ENCODE assay signal across 8 cellular contexts in genomic region chr18:51278045-51278649, GRCh38.
A peak's percentile ranks its signal among the peaks of the same experiment; 100 is the strongest.
DNase-seq lines count a peak whose midpoint lies in the region; ATAC-seq, FAIRE-seq and TF ChIP-seq lines count a peak whose summit lies in the region.

No MANE protein-coding gene starts in this region.

- ATAC-seq in CD8-positive, alpha-beta T cell: no peak
- ATAC-seq in PC-3 (no peak), HepG2 (peak; percentile 77), thoracic aorta (ENCODE audit: insufficient number of reproducible peaks, low FRiP score, low read depth) (no peak)

- H3K4me1 Mint-ChIP-seq in CD8-positive, alpha-beta T cell (ENCODE audit: low read depth): no peaks in the 10 kb centered on the region
- no peaks in the 10 kb centered on the region for H3K4me1 Mint-ChIP-seq in HFFc6 (ENCODE audit: low read depth)

- H3K36me3 Mint-ChIP-seq in CD8-positive, alpha-beta T cell: no peaks in the 10 kb centered on the region
- no peaks in the 10 kb centered on the region for H3K36me3 Mint-ChIP-seq in HFFc6 (ENCODE audit: low read depth)

- BruUV-seq in PC-3 (replicated peaks; lab: Mats Ljungman, UMichigan) (no TSS peak), HepG2 (replicated peaks; lab: Mats Ljungman, UMichigan) (no TSS peak)

- in situ Hi-C loops in HepG2 (cut with HindIII; ENCODE audit: extremely low pct_ligation_motif_present, low pct_unique_long_range_greater_than_20kb): loop anchor here (10.0 kb wide), 1 partner anchor 107 kb away; no protein-coding TSS in a partner anchor

- H3K36me3 ChIP-seq in CD8-positive, alpha-beta T cell (ENCODE audit: insufficient read depth, low read length): no peaks in the 10 kb centered on the region
- H3K36me3 ChIP-seq in PC-3 (ENCODE audit: low read depth, low read length) (no peaks in the 10 kb centered on the region), ascending aorta (no peaks in the 10 kb centered on the region), HepG2 (replicated peaks in 1 of 2; ENCODE audit: control insufficient read depth in 1 of 2, insufficient read depth in 2 of 2, low read length in 2 of 2) (no peaks in the 10 kb centered on the region), thoracic aorta (no peaks in the 10 kb centered on the region), sigmoid colon (no peaks in the 10 kb centered on the region)

- TF ChIP-seq EP300 in HepG2 (IDR thresholded peaks at IDR 0.05; ENCODE audit: low read depth in 2 of 2, low read length in 2 of 2) (no peak), HepG2 (CRISPR knock-in tag; IDR thresholded peaks at IDR 0.05; ENCODE audit: borderline replicate concordance) (no peak), sigmoid colon (IDR thresholded peaks at IDR 0.05) (no peak)

- H3K79me2 ChIP-seq in PC-3 (ENCODE audit: low read length) (no peaks in the 10 kb centered on the region), HepG2 (ENCODE audit: insufficient read depth, low read length) (no peaks in the 10 kb centered on the region)

- DNase-seq in CD8-positive, alpha-beta T cell: peak in 1 of 7 experiments; percentile 7
- DNase-seq in HFFc6 (no peak), PC-3 (peak; percentile 44), ascending aorta (ENCODE audit: low spot score in 2 of 2) (no peak), HepG2 (ENCODE audit: low spot score) (peak; percentile 47), thoracic aorta (ENCODE audit: low spot score) (no peak), lower leg skin (ENCODE audit: low spot score in 2 of 2) (no peak), sigmoid colon (no peak)

- no peaks in the 10 kb centered on the region for H3K27me3 Mint-ChIP-seq in CD8-positive, alpha-beta T cell (ENCODE audit: low read depth)
- H3K27me3 Mint-ChIP-seq in HFFc6 (ENCODE audit: insufficient read depth): no peaks in the 10 kb centered on the region

- H3K9me3 Mint-ChIP-seq in CD8-positive, alpha-beta T cell: no peaks in the 10 kb centered on the region
- peaks cover 16% of the 10 kb centered on the region; the same call in 1 of the 2 replicates for H3K9me3 Mint-ChIP-seq in HFFc6

- H4K20me1 ChIP-seq in PC-3 (ENCODE audit: low read length) (no peaks in the 10 kb centered on the region), HepG2 (ENCODE audit: insufficient read depth, low read length) (no peaks in the 10 kb centered on the region)

- no peaks in the 10 kb centered on the region for H3F3A ChIP-seq in PC-3 (ENCODE audit: low read length, unreplicated experiment)

- TF ChIP-seq RAD21 in HepG2 (CRISPR knock-in tag; IDR thresholded peaks at IDR 0.05): peak; percentile 57

- no peaks in the 10 kb centered on the region for H3K9me2 ChIP-seq in PC-3 (replicated peaks; ENCODE audit: low read length)

- H3K27ac ChIP-seq in CD8-positive, alpha-beta T cell (ENCODE audit: low read depth, low read length): no peak overlapping the region
- H3K27ac ChIP-seq in PC-3 (ENCODE audit: low read length) (no peak overlapping the region), ascending aorta (no peak overlapping the region), HepG2 (ENCODE audit: extremely low read length, insufficient read depth, low read length) (no peak overlapping the region), thoracic aorta (no peak overlapping the region), sigmoid colon (no peak overlapping the region)

- TF ChIP-seq POLR2A in HepG2 (IDR thresholded peaks at IDR 0.05; ENCODE audit: insufficient read depth in 1 of 2, low read depth in 2 of 2, low read length in 2 of 2): no peak
- TF ChIP-seq POLR2A in lower leg skin (IDR thresholded peaks at IDR 0.05): no peak
- no peak for TF ChIP-seq POLR2A in sigmoid colon (IDR thresholded peaks at IDR 0.05)

- no peak overlapping the region for H3K4me3 ChIP-seq in CD8-positive, alpha-beta T cell (ENCODE audit: low read depth, low read length)
- H3K4me3 ChIP-seq in PC-3 (ENCODE audit: low read length): no peak overlapping the region
- no peak overlapping the region for H3K4me3 ChIP-seq in ascending aorta
- H3K4me3 ChIP-seq in HepG2 (replicated peaks in 1 of 3; ENCODE audit: insufficient read depth in 1 of 3, low read depth in 2 of 3, low read length in 3 of 3): no peak overlapping the region
- H3K4me3 ChIP-seq in thoracic aorta: no peak overlapping the region
- H3K4me3 ChIP-seq in lower leg skin (ENCODE audit: low read depth, poor library complexity, severe bottlenecking): no peak overlapping the region
- no peak overlapping the region for H3K4me3 ChIP-seq in sigmoid colon

- POLR2A ChIA-PET in CD8-positive, alpha-beta T cell (lab: Charles Lee): interaction anchor here (1.0 kb wide), 1 partner anchor 11 kb away, joined by 4 read pairs; no protein-coding TSS in a partner anchor
- POLR2A ChIA-PET in PC-3 (lab: Charles Lee; ENCODE audit: unreplicated experiment): no interaction called here
- POLR2A ChIA-PET in HepG2 (lab: Yijun Ruan, JAX): no interaction called here

- no peaks in the 10 kb centered on the region for H3K9me3 ChIP-seq in CD8-positive, alpha-beta T cell (ENCODE audit: low read length)
- no peaks in the 10 kb centered on the region for H3K9me3 ChIP-seq in PC-3 (ENCODE audit: low read length)
- H3K9me3 ChIP-seq in ascending aorta: no peaks in the 10 kb centered on the region
- H3K9me3 ChIP-seq in HepG2 (ENCODE audit: low read length): no peaks in the 10 kb centered on the region
- no peaks in the 10 kb centered on the region for H3K9me3 ChIP-seq in thoracic aorta
- H3K9me3 ChIP-seq in sigmoid colon: no peaks in the 10 kb centered on the region

- WGBS in HepG2 (ENCODE audit: low lambda C conversion rate): 43% methylated on average over 4 of the region's 4 CpGs
- WGBS in lower leg skin, 2 donors: 77 to 78% methylated on average over 4 of the region's 4 CpGs
- WGBS in sigmoid colon, 2 donors: 74 to 80% methylated on average over 4 of the region's 4 CpGs

- no peaks in the 10 kb centered on the region for H3K27me3 ChIP-seq in CD8-positive, alpha-beta T cell (ENCODE audit: insufficient read depth, low read length)
- H3K27me3 ChIP-seq in PC-3 (ENCODE audit: low read length) (no peaks in the 10 kb centered on the region), ascending aorta (no peaks in the 10 kb centered on the region), HepG2 (ENCODE audit: control insufficient read depth in 1 of 2, insufficient read depth in 2 of 2, low read length in 2 of 2) (no peaks in the 10 kb centered on the region), thoracic aorta (replicated peaks; ENCODE audit: insufficient read depth) (no peaks in the 10 kb centered on the region), sigmoid colon (no peaks in the 10 kb centered on the region)

- no peaks in the 10 kb centered on the region for H3K4me1 ChIP-seq in CD8-positive, alpha-beta T cell (ENCODE audit: insufficient read depth, low read length)
- no peaks in the 10 kb centered on the region for H3K4me1 ChIP-seq in PC-3 (ENCODE audit: insufficient read depth, low read length)
- no peaks in the 10 kb centered on the region for H3K4me1 ChIP-seq in ascending aorta
- peaks cover 61% of the 10 kb centered on the region for H3K4me1 ChIP-seq in HepG2 (ENCODE audit: insufficient read depth, low read length)
- H3K4me1 ChIP-seq in thoracic aorta (ENCODE audit: control insufficient read depth in 1 of 2, low read depth in 2 of 2): no peaks in the 10 kb centered on the region
- peaks cover 0 to 5% (median 0%) of the 10 kb centered on the region in 4 donors for H3K4me1 ChIP-seq in sigmoid colon

- H3K9ac ChIP-seq in PC-3 (ENCODE audit: low read length) (no peak overlapping the region), HepG2 (ENCODE audit: insufficient read depth, low read depth, low read length) (no peak overlapping the region)

- H2AFZ ChIP-seq in PC-3 (ENCODE audit: low read length): no peak overlapping the region
- H2AFZ ChIP-seq in HepG2 (ENCODE audit: low read length): no peak overlapping the region

- intact Hi-C loops in CD8-positive, alpha-beta T cell (cut with DNase I, micrococcal nuclease): loop anchor here in 1 of 2 experiments (10.0 kb wide), 1 partner anchor 1447 kb away; no protein-coding TSS in a partner anchor
- intact Hi-C loops in PC-3 (cut with micrococcal nuclease): no loop called here
- intact Hi-C loops in ascending aorta (cut with DNase I): no loop called here
- intact Hi-C loops in HepG2 (cut with micrococcal nuclease; ENCODE audit: unreplicated experiment): loop anchor here (2.0 kb wide), 2 partner anchors 83 to 107 kb away; no protein-coding TSS in a partner anchor
- intact Hi-C loops in lower leg skin (cut with DNase I; ENCODE audit: low total_unique reads): no loop called here
- intact Hi-C loops in sigmoid colon (cut with DNase I): no loop called here

- TF ChIP-seq CTCF in CD8-positive, alpha-beta T cell (IDR thresholded peaks at IDR 0.05): peak; percentile 25
- TF ChIP-seq CTCF in HFFc6 (IDR thresholded peaks at IDR 0.05): peak; percentile 51
- TF ChIP-seq CTCF in PC-3 (conservative IDR thresholded peaks at IDR 0.05; ENCODE audit: low read depth, low read length): peak; percentile 52
- TF ChIP-seq CTCF in ascending aorta (IDR thresholded peaks at IDR 0.05): peak in 2 of 3 experiments; percentile 10 to 20
- peak; percentile 76 for TF ChIP-seq CTCF in HepG2 (CRISPR knock-in tag; IDR thresholded peaks at IDR 0.05)
- TF ChIP-seq CTCF in thoracic aorta (IDR thresholded peaks at IDR 0.05): peak; percentile 13
- TF ChIP-seq CTCF in lower leg skin (IDR thresholded peaks at IDR 0.05): no peak
- TF ChIP-seq CTCF in sigmoid colon (IDR thresholded peaks at IDR 0.05): no peak

- FAIRE-seq in HepG2 (lab: Jason Lieb, UNC): peak; percentile 28

- H3K4me3 Mint-ChIP-seq in CD8-positive, alpha-beta T cell: no peak overlapping the region
- H3K4me3 Mint-ChIP-seq in HFFc6: no peak overlapping the region

- no peak overlapping the region for H3K27ac Mint-ChIP-seq in CD8-positive, alpha-beta T cell
- no peak overlapping the region for H3K27ac Mint-ChIP-seq in HFFc6

- CTCF ChIA-PET in CD8-positive, alpha-beta T cell (lab: Charles Lee): interaction anchor here (0.9 to 1.0 kb wide), 2 partner anchors 16 to 62 kb away, joined by 3 to 4 read pairs; no protein-coding TSS in a partner anchor
- CTCF ChIA-PET in PC-3 (lab: Charles Lee): no interaction called here
- CTCF ChIA-PET in HepG2 (lab: Yijun Ruan, JAX; ENCODE audit: low intra/inter-chr PET ratio, low total read pairs): interaction anchor here (0.9 to 1.4 kb wide), 2 partner anchors 107 to 168 kb away, joined by 3 to 6 read pairs; no protein-coding TSS in a partner anchor

- H3K4me2 ChIP-seq in PC-3 (ENCODE audit: low read length) (no peak overlapping the region), HepG2 (ENCODE audit: low read depth, low read length) (no peak overlapping the region)

TF ChIP-seq in HepG2, 621 proteins besides CTCF, POLR2A, EP300 and RAD21 (continues in another document):
- TF ChIP-seq SALL1 (CRISPR knock-in tag; IDR thresholded peaks at IDR 0.05): 0 out of 2 replicates have a peak, but pooled peaks have one; percentile 23
- TF ChIP-seq STAG1 (CRISPR knock-in tag; IDR thresholded peaks at IDR 0.05): peak; percentile 76
- no peak for TF ChIP-seq NR2F1 (CRISPR knock-in tag; IDR thresholded peaks at IDR 0.05)
- no peak for TF ChIP-seq ZNF382 (CRISPR knock-in tag; IDR thresholded peaks at IDR 0.05; ENCODE audit: borderline replicate concordance)
- no peak for TF ChIP-seq SNAPC5 (CRISPR knock-in tag; IDR thresholded peaks at IDR 0.05; ENCODE audit: borderline replicate concordance)
- TF ChIP-seq ZFP36 (IDR thresholded peaks at IDR 0.05; ENCODE audit: borderline replicate concordance, low read depth, low read length, partially characterized antibody): no peak

Comparison
In these comparisons a context has a peak if more than half of its experiments do, and no peak if none do; other contexts are left out.
1. DNase-seq: peak in PC-3 (single experiment) and HepG2 (single experiment); none in HFFc6 (single experiment), ascending aorta (0 of 2), thoracic aorta (single experiment), lower leg skin (0 of 2) and sigmoid colon (single experiment).
2. CTCF ChIP-seq: peak in CD8-positive, alpha-beta T cell (single experiment), HFFc6 (single experiment), PC-3 (single experiment), ascending aorta (2 of 3), HepG2 (single experiment) and thoracic aorta (single experiment); none in lower leg skin (0 of 3) and sigmoid colon (0 of 4).